In genomic region chr20:53510704-53511103, GRCh38 we compare ENCODE assay signal across 20 cellular contexts.
"Had no signal": no experiment of that assay in that cellular context is flagged by ENCODE, and none has a peak within 500 bp of the region (broad histone marks: within the 10 kb centered on the region; RNA-seq: fewer than 3 reads in every experiment).

No MANE protein-coding gene starts in this region.

- H3K4me3 ChIP-seq: colonic mucosa, esophagus squamous epithelium, gastroesophageal sphincter, hepatocyte, left ventricle myocardium inferior, lower lobe of right lung, ovary, tibial artery, upper lobe of left lung, uterus had no signal

- H3K36me3 Mint-ChIP-seq: naive thymus-derived CD8-positive, alpha-beta T cell had no signal

- FAIRE-seq: kidney, small intestine had no signal

- ATAC-seq: gastroesophageal sphincter; left cardiac atrium; naive thymus-derived CD8-positive, alpha-beta T cell; right cardiac atrium had no signal

- H3K4me1 ChIP-seq: colonic mucosa, esophagus squamous epithelium, gastroesophageal sphincter, left ventricle myocardium inferior, lower lobe of right lung, tibial artery, upper lobe of left lung, uterus had no signal

- H3K9me3 ChIP-seq: colonic mucosa, gastroesophageal sphincter, left ventricle myocardium inferior, lower lobe of right lung, ovary, tibial artery, upper lobe of left lung, uterus had no signal

- H3K4me2 ChIP-seq: hepatocyte had no signal

- H3K27me3 ChIP-seq: colonic mucosa, esophagus squamous epithelium, gastroesophageal sphincter, hepatocyte, ovary, tibial artery, upper lobe of left lung, uterus had no signal

- H3K27me3 Mint-ChIP-seq: naive thymus-derived CD8-positive, alpha-beta T cell had no signal

- H3K4me1 Mint-ChIP-seq: naive thymus-derived CD8-positive, alpha-beta T cell had no signal

- H3K36me3 ChIP-seq: colonic mucosa, esophagus squamous epithelium, gastroesophageal sphincter, left ventricle myocardium inferior, lower lobe of right lung, ovary, tibial artery, upper lobe of left lung, uterus had no signal

- DNase-seq: colonic mucosa; dermis blood vessel endothelial cell; esophagus squamous epithelium; foreskin fibroblast; left cardiac atrium; left ventricle myocardium inferior; lower lobe of right lung; mesendoderm; naive thymus-derived CD8-positive, alpha-beta T cell; ovary; right cardiac atrium; small intestine; stimulated activated CD4-positive, alpha-beta T cell treated with anti-CD3 and anti-CD28 coated beads, Interleukin-12 subunit alpha, Interleukin-12 subunit beta, amount 100 ng/mL, for 4 hours; stimulated activated naive CD4-positive, alpha-beta T cell treated with Interleukin-2 at 50 U/mL for 16 hours; tibial artery; uterus had no signal

- H3K4me3 Mint-ChIP-seq: naive thymus-derived CD8-positive, alpha-beta T cell had no signal

- H2AFZ ChIP-seq: hepatocyte had no signal

- H3K27ac ChIP-seq: colonic mucosa, esophagus squamous epithelium, gastroesophageal sphincter, hepatocyte, left ventricle myocardium inferior, lower lobe of right lung, ovary, tibial artery, upper lobe of left lung, uterus had no signal
